8 cellular contexts compared by ENCODE assay signal in the genomic region with DNA sequence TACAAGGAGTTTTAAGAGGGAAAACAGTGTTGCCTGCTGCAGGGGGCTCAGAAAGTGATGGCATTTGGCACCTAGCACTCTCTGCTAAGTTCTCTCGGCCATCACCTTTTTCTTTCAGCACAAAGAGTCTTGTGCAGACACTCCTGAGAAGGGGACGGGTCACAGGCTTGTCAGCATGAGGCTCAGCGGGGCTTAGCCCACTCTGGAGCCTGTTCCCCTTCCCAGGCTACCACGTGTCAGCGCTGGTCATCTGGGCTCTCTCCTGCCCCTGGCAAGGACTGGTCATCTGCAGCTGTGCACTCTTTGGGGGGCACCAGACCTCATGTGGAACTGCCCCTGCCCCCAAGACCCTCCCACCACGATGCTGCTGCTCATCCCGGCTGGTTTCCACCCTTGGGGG.
"Had no signal": no experiment of that assay in that cellular context is flagged by ENCODE, and none has a peak within 500 bp of the region (broad histone marks: within the 10 kb centered on the region; RNA-seq: fewer than 3 reads in every experiment).

No MANE protein-coding gene starts in this region.

- H3K9me3 ChIP-seq: HAP-1 had no signal

- DNase-seq: GM23248, H7, KBM-7 had no signal

- ATAC-seq: HCT116, HepG2 had no signal

- H3K4me1 ChIP-seq: HAP-1 had no signal

- H2AFZ ChIP-seq: GM23248 had no signal

- H3K4me3 ChIP-seq: GM23248, HAP-1 had no signal

- H3K9ac ChIP-seq: GM23248 had no signal

- H3K27ac Mint-ChIP-seq: IgD-negative memory B cell had no signal

- H3K4me3 Mint-ChIP-seq: IgD-negative memory B cell had no signal

- H3K36me3 ChIP-seq: HAP-1 had no signal

- H3K27ac ChIP-seq: GM23248, HL-60 had no signal

- H3K9me3 Mint-ChIP-seq: IgD-negative memory B cell had no signal
